ENCODE assay signal across 26 cellular contexts in genomic region chr11:67611704-67612587, GRCh38. TPM values are rescaled to one million over a fixed set of nuclear protein-coding genes. Genes with fewer than 3 reads are reported as not detected.
DNase-seq lines count a peak whose midpoint lies in the region; ATAC-seq and TF ChIP-seq lines count a peak whose summit lies in the region.
"Had no signal": no experiment of that assay in that cellular context is flagged by ENCODE, and none has a peak within 500 bp of the region (broad histone marks: within the 10 kb centered on the region; RNA-seq: fewer than 3 reads in every experiment).

No MANE protein-coding gene starts in this region.

- H3K4me1 Mint-ChIP-seq in activated CD8-positive, alpha-beta memory T cell treated with anti-CD3 and anti-CD28 coated beads, Interleukin-2, amount 10 ng/mL, durations not matched to agents 7 days and 5 days = peaks cover 48% of the 10 kb centered on the region
- peaks cover 53% of the 10 kb centered on the region for H3K4me1 Mint-ChIP-seq in activated B cell treated with CpG ODN at 0.5 μM for 24 hours
- H3K4me1 Mint-ChIP-seq in dendritic cell treated with granulocyte-macrophage colony-stimulating factor and Interleukin-4, amounts not matched to agents 40 ng/mL and 50 ng/mL, for 4 days (ENCODE audit: low read depth) = peaks cover 48% of the 10 kb centered on the region

- peaks cover 13% of the 10 kb centered on the region for H3K36me3 Mint-ChIP-seq in activated CD8-positive, alpha-beta memory T cell treated with anti-CD3 and anti-CD28 coated beads, Interleukin-2, amount 10 ng/mL, durations not matched to agents 7 days and 5 days
- peaks cover 47% of the 10 kb centered on the region for H3K36me3 Mint-ChIP-seq in activated B cell treated with CpG ODN at 0.5 μM for 24 hours (ENCODE audit: low read depth)
- peaks cover 64% of the 10 kb centered on the region for H3K36me3 Mint-ChIP-seq in dendritic cell treated with granulocyte-macrophage colony-stimulating factor and Interleukin-4, amounts not matched to agents 40 ng/mL and 50 ng/mL, for 4 days (ENCODE audit: low read depth)

- H3K27ac Mint-ChIP-seq in activated CD8-positive, alpha-beta memory T cell treated with anti-CD3 and anti-CD28 coated beads, Interleukin-2, amount 10 ng/mL, durations not matched to agents 7 days and 5 days = peak overlapping the region; percentile 41
- H3K27ac Mint-ChIP-seq in activated B cell treated with CpG ODN at 0.5 μM for 24 hours = peak overlapping the region; percentile 30
- H3K27ac Mint-ChIP-seq in dendritic cell treated with granulocyte-macrophage colony-stimulating factor and Interleukin-4, amounts not matched to agents 40 ng/mL and 50 ng/mL, for 4 days = peak overlapping the region; percentile 98
- H3K27ac Mint-ChIP-seq: activated T-cell treated with anti-CD3 and anti-CD28 coated beads, Interleukin-2, amount 50 U/mL, for 72 hours; stimulated activated naive CD8-positive, alpha-beta T cell treated with anti-CD3 and anti-CD28 coated beads, Interleukin-15, Interleukin-2, amounts not matched to agents 100 ng/mL and 50 ng/mL, for 24 hours had no signal

- intact Hi-C loops in activated B cell treated with CpG ODN at 0.5 μM for 24 hours (cut with micrococcal nuclease) (loop anchor here (5.0 to 10.0 kb wide), 2 partner anchors 260 to 663 kb away; partner anchors contain the start of genes C11orf24 and POLD4), posterior vena cava (cut with DNase I) (loop anchor here in 1 of 2 donors (2.0 kb wide), 1 partner anchor 71 kb away; no protein-coding TSS in a partner anchor)
- intact Hi-C loops in dendritic cell treated with granulocyte-macrophage colony-stimulating factor and Interleukin-4, amounts not matched to agents 40 ng/mL and 50 ng/mL, for 4 days (cut with micrococcal nuclease) = no loop called here

- CTCF ChIA-PET in activated CD8-positive, alpha-beta memory T cell treated with anti-CD3 and anti-CD28 coated beads, Interleukin-2, amount 10 ng/mL, durations not matched to agents 7 days and 5 days (lab: Charles Lee) = interaction anchor here (1.4 to 7.5 kb wide), 3 partner anchors 17 to 37 kb away, joined by 3 to 111 read pairs (median 26); partner anchors contain the start of gene NUDT8
- CTCF ChIA-PET in activated B cell treated with CpG ODN at 0.5 μM for 24 hours (lab: Charles Lee) = no interaction called here

- no peaks in the 10 kb centered on the region for H3K9me3 Mint-ChIP-seq in activated CD8-positive, alpha-beta memory T cell treated with anti-CD3 and anti-CD28 coated beads, Interleukin-2, amount 10 ng/mL, durations not matched to agents 7 days and 5 days (ENCODE audit: low read depth)
- no peaks in the 10 kb centered on the region for H3K9me3 Mint-ChIP-seq in activated B cell treated with CpG ODN at 0.5 μM for 24 hours
- no peaks in the 10 kb centered on the region for H3K9me3 Mint-ChIP-seq in dendritic cell treated with granulocyte-macrophage colony-stimulating factor and Interleukin-4, amounts not matched to agents 40 ng/mL and 50 ng/mL, for 4 days
- H3K9me3 Mint-ChIP-seq: activated T-cell treated with anti-CD3 and anti-CD28 coated beads, Interleukin-2, amount 50 U/mL, for 72 hours; stimulated activated naive CD8-positive, alpha-beta T cell treated with anti-CD3 and anti-CD28 coated beads, Interleukin-15, Interleukin-2, amounts not matched to agents 100 ng/mL and 50 ng/mL, for 24 hours had no signal

- DNase-seq in activated CD8-positive, alpha-beta memory T cell treated with anti-CD3 and anti-CD28 coated beads, Interleukin-2, amount 10 ng/mL, durations not matched to agents 7 days and 5 days = no peak
- no peak for DNase-seq in activated CD8-positive, alpha-beta memory T cell treated with anti-CD3 and anti-CD28 coated beads, Interleukin-2, amount 50 U/mL, for 48 hours
- DNase-seq in activated B cell treated with CpG ODN at 0.5 μM for 24 hours = no peak
- DNase-seq in posterior vena cava (ENCODE audit: low spot score) = peak; percentile 80
- no peak for DNase-seq in NCI-H524 treated with DMSO at 0.1 percent for 48 hours (lab: John Stamatoyannopoulos, UW)
- DNase-seq in GM19240 (ENCODE audit: insufficient read length, low spot score) = no peak
- DNase-seq: activated CD8-positive, alpha-beta memory T cell treated with anti-CD3 and anti-CD28 coated beads for 24 hours; activated T-cell treated with anti-CD3 and anti-CD28 coated beads, Interleukin-2, amount 50 U/mL, for 72 hours; C1 segment of cervical spinal cord; esophagus squamous epithelium; HCEC 1CT; Kasumi-1; mesendoderm; MV-4-11; NCI-H524; ovary; stimulated activated CD4-positive, alpha-beta T cell treated with anti-CD3 and anti-CD28 coated beads, Interleukin-12 subunit alpha, Interleukin-12 subunit beta, amount 100 ng/mL, for 4 hours; stimulated activated CD4-positive, alpha-beta T cell treated with anti-CD3 and anti-CD28 coated beads, Interleukin-4, amount 100 ng/mL, for 24 hours; WERI-Rb-1 had no signal

- POLR2A ChIA-PET in activated B cell treated with CpG ODN at 0.5 μM for 24 hours (lab: Charles Lee) = interaction anchor here (0.8 to 5.7 kb wide), 4 partner anchors 17 to 653 kb away, joined by 3 to 66 read pairs (median 43); partner anchors contain the start of genes GSTP1 and NUDT8

- no peak for ATAC-seq in activated CD8-positive, alpha-beta memory T cell treated with anti-CD3 and anti-CD28 coated beads, Interleukin-2, amount 10 ng/mL, durations not matched to agents 7 days and 5 days
- no peak for ATAC-seq in activated B cell treated with CpG ODN at 0.5 μM for 24 hours (ENCODE audit: low read depth)
- ATAC-seq in GM21737 (IDR thresholded peaks at IDR 0.05; ENCODE audit: unreplicated experiment) = no peak
- ATAC-seq: activated T-cell treated with anti-CD3 and anti-CD28 coated beads, Interleukin-2, amount 50 U/mL, for 72 hours had no signal

- TF ChIP-seq CTCF in activated B cell treated with CpG ODN at 0.5 μM for 24 hours (IDR thresholded peaks at IDR 0.05) = no peak

- H3K4me3 Mint-ChIP-seq in activated CD8-positive, alpha-beta memory T cell treated with anti-CD3 and anti-CD28 coated beads, Interleukin-2, amount 10 ng/mL, durations not matched to agents 7 days and 5 days = no peak overlapping the region
- H3K4me3 Mint-ChIP-seq in activated B cell treated with CpG ODN at 0.5 μM for 24 hours = no peak overlapping the region
- H3K4me3 Mint-ChIP-seq in dendritic cell treated with granulocyte-macrophage colony-stimulating factor and Interleukin-4, amounts not matched to agents 40 ng/mL and 50 ng/mL, for 4 days = no peak overlapping the region
- H3K4me3 Mint-ChIP-seq: activated T-cell treated with anti-CD3 and anti-CD28 coated beads, Interleukin-2, amount 50 U/mL, for 72 hours; stimulated activated naive CD8-positive, alpha-beta T cell treated with anti-CD3 and anti-CD28 coated beads, Interleukin-15, Interleukin-2, amounts not matched to agents 100 ng/mL and 50 ng/mL, for 24 hours had no signal

- peaks cover 2% of the 10 kb centered on the region for H3K27me3 Mint-ChIP-seq in activated CD8-positive, alpha-beta memory T cell treated with anti-CD3 and anti-CD28 coated beads, Interleukin-2, amount 10 ng/mL, durations not matched to agents 7 days and 5 days
- H3K27me3 Mint-ChIP-seq in activated B cell treated with CpG ODN at 0.5 μM for 24 hours = no peaks in the 10 kb centered on the region
- H3K27me3 Mint-ChIP-seq in dendritic cell treated with granulocyte-macrophage colony-stimulating factor and Interleukin-4, amounts not matched to agents 40 ng/mL and 50 ng/mL, for 4 days = peaks cover 23% of the 10 kb centered on the region
- H3K27me3 Mint-ChIP-seq: stimulated activated naive CD8-positive, alpha-beta T cell treated with anti-CD3 and anti-CD28 coated beads, Interleukin-15, Interleukin-2, amounts not matched to agents 100 ng/mL and 50 ng/mL, for 24 hours had no signal

RNA-seq across cellular contexts. Expression of gene NDUFV1, which starts 5.2 kb away (rescaled TPM):
- total RNA-seq in activated CD8-positive, alpha-beta memory T cell treated with anti-CD3 and anti-CD28 coated beads, Interleukin-2, amount 10 ng/mL, durations not matched to agents 7 days and 5 days = 100 to 1,000 TPM; 239 to 252 TPM
- total RNA-seq in activated B cell treated with CpG ODN at 0.5 μM for 24 hours = 207 and 221 TPM in 2 replicates
- 100 to 1,000 TPM; 112 to 116 TPM for total RNA-seq in posterior vena cava

RNA-seq across cellular contexts. Expression of gene NUDT8, which starts 17.8 kb away (rescaled TPM):
- 10 to 100 TPM; 15.3 to 16.7 TPM for total RNA-seq in activated CD8-positive, alpha-beta memory T cell treated with anti-CD3 and anti-CD28 coated beads, Interleukin-2, amount 10 ng/mL, durations not matched to agents 7 days and 5 days
- total RNA-seq in activated B cell treated with CpG ODN at 0.5 μM for 24 hours (5.3 and 6.1 TPM in 2 replicates), posterior vena cava (1 to 10 TPM; 4.6 to 5.7 TPM)

RNA-seq across cellular contexts. Expression of gene TBX10, which starts 27.6 kb away (rescaled TPM):
- not detected for total RNA-seq in activated CD8-positive, alpha-beta memory T cell treated with anti-CD3 and anti-CD28 coated beads, Interleukin-2, amount 10 ng/mL, durations not matched to agents 7 days and 5 days
- total RNA-seq in activated B cell treated with CpG ODN at 0.5 μM for 24 hours = not detected in 2 replicates
- total RNA-seq in posterior vena cava = not detected
- total RNA-seq: A673; activated T-cell treated with anti-CD3 and anti-CD28 coated beads, Interleukin-2, amount 50 U/mL, for 72 hours; esophagus squamous epithelium; frontal cortex; ovary; right atrium auricular region; T-helper 2 cell treated with Interferon-gamma antibody and Interleukin-4, amounts not matched to agents 100 ng/mL and 5 ng/mL, for 36 hours had no signal

RNA-seq across cellular contexts. Expression of gene GSTP1, which starts 28.3 kb away (rescaled TPM):
- total RNA-seq in activated CD8-positive, alpha-beta memory T cell treated with anti-CD3 and anti-CD28 coated beads, Interleukin-2, amount 10 ng/mL, durations not matched to agents 7 days and 5 days = 100 to 1,000 TPM; 339 to 406 TPM
- total RNA-seq in activated B cell treated with CpG ODN at 0.5 μM for 24 hours = 331 and 362 TPM in 2 replicates
- total RNA-seq in posterior vena cava = 100 to 1,000 TPM; 338 to 370 TPM

RNA-seq across cellular contexts. Expression of gene ACY3, which starts 38.6 kb away (rescaled TPM):
- total RNA-seq in activated CD8-positive, alpha-beta memory T cell treated with anti-CD3 and anti-CD28 coated beads, Interleukin-2, amount 10 ng/mL, durations not matched to agents 7 days and 5 days = under 1 TPM; 0.53 to 0.75 TPM
- total RNA-seq in activated B cell treated with CpG ODN at 0.5 μM for 24 hours (not detected in 2 replicates), posterior vena cava (not detected)
- total RNA-seq: A673, frontal cortex, right atrium auricular region had no signal

Comparison
In these comparisons a context has a peak if more than half of its experiments do, and no peak if none do; other contexts are left out.
1. H3K27ac Mint-ChIP-seq: peak in every context shown above with its lines; median percentile 98 in dendritic cell treated with granulocyte-macrophage colony-stimulating factor and Interleukin-4, amounts not matched to agents 40 ng/mL and 50 ng/mL, for 4 days; 41 in activated CD8-positive, alpha-beta memory T cell treated with anti-CD3 and anti-CD28 coated beads, Interleukin-2, amount 10 ng/mL, durations not matched to agents 7 days and 5 days; 30 in activated B cell treated with CpG ODN at 0.5 μM for 24 hours.